ENCODE assay signal across 1 cellular context in genomic region chr17:40499551-40500189, GRCh38.
TF ChIP-seq lines count a peak whose summit lies in the region.

No MANE protein-coding gene starts in this region.

TF ChIP-seq in HepG2, 621 proteins besides CTCF, POLR2A, EP300 and RAD21 (continued from another document and continues in another):
- no peak for TF ChIP-seq ZNF275 (CRISPR knock-in tag; IDR thresholded peaks at IDR 0.05; ENCODE audit: borderline replicate concordance)
- no peak for TF ChIP-seq ZNF724P (CRISPR knock-in tag; IDR thresholded peaks at IDR 0.05; ENCODE audit: borderline replicate concordance)
- TF ChIP-seq ATM (IDR thresholded peaks at IDR 0.05; ENCODE audit: borderline replicate concordance): no peak
- TF ChIP-seq ATF7-NPFF (CRISPR knock-in tag; IDR thresholded peaks at IDR 0.05; ENCODE audit: low read depth): no peak
- TF ChIP-seq PLRG1 (conservative IDR thresholded peaks at IDR 0.05): no peak
- TF ChIP-seq HNF1A (IDR thresholded peaks at IDR 0.05; ENCODE audit: low read depth): no peak
- no peak for TF ChIP-seq HNF1A (CRISPR knock-in tag; IDR thresholded peaks at IDR 0.05; ENCODE audit: borderline replicate concordance)
- no peak for TF ChIP-seq KAT2B (IDR thresholded peaks at IDR 0.05; ENCODE audit: borderline replicate concordance, low read depth, low read length)
- TF ChIP-seq ZNF841 (CRISPR knock-in tag; IDR thresholded peaks at IDR 0.05; ENCODE audit: borderline replicate concordance): no peak
- TF ChIP-seq SIX4 (CRISPR knock-in tag; IDR thresholded peaks at IDR 0.05): no peak
- TF ChIP-seq SMAD9 (CRISPR knock-in tag; IDR thresholded peaks at IDR 0.05): peak; percentile 78; the same call in 1 of the 2 replicates
- TF ChIP-seq GPBP1L1 (CRISPR knock-in tag; IDR thresholded peaks at IDR 0.05): no peak
- TF ChIP-seq STAG1 (CRISPR knock-in tag; IDR thresholded peaks at IDR 0.05): 0 out of 2 replicates have a peak, but pooled peaks have one; percentile 1
- TF ChIP-seq SAP130 (CRISPR knock-in tag; IDR thresholded peaks at IDR 0.05; ENCODE audit: low read depth): peak; percentile 67
- no peak for TF ChIP-seq U2AF1 (optimal IDR thresholded peaks at IDR 0.05; ENCODE audit: low read depth, low read length)
- no peak for TF ChIP-seq ZNF207 (IDR thresholded peaks at IDR 0.05; ENCODE audit: borderline replicate concordance)
- no peak for TF ChIP-seq ZNF503 (CRISPR knock-in tag; IDR thresholded peaks at IDR 0.05)
- TF ChIP-seq ZNF34 (CRISPR knock-in tag; IDR thresholded peaks at IDR 0.05; ENCODE audit: borderline replicate concordance): no peak
- no peak for TF ChIP-seq ZNF879 (CRISPR knock-in tag; IDR thresholded peaks at IDR 0.05)
- TF ChIP-seq ZBTB20 (CRISPR knock-in tag; IDR thresholded peaks at IDR 0.05; ENCODE audit: borderline replicate concordance, low read depth): 0 out of 2 replicates have a peak, but pooled peaks have one; percentile 20
- no peak; the same call in 1 of the 2 replicates for TF ChIP-seq MEIS2 (CRISPR knock-in tag; IDR thresholded peaks at IDR 0.05)
- TF ChIP-seq HOXA5 (CRISPR knock-in tag; IDR thresholded peaks at IDR 0.05): no peak
- no peak for TF ChIP-seq IRF2 (CRISPR knock-in tag; IDR thresholded peaks at IDR 0.05)
- TF ChIP-seq GTF3A (CRISPR knock-in tag; conservative IDR thresholded peaks at IDR 0.05): no peak
- TF ChIP-seq DPF2 (CRISPR knock-in tag; IDR thresholded peaks at IDR 0.05; ENCODE audit: borderline replicate concordance, low read depth): no peak
- no peak for TF ChIP-seq ZNF883 (CRISPR knock-in tag; IDR thresholded peaks at IDR 0.05; ENCODE audit: not compliant biosample characterization)
- 0 out of 2 replicates have a peak, but pooled peaks have one; percentile 57 for TF ChIP-seq ZNF784 (CRISPR knock-in tag; IDR thresholded peaks at IDR 0.05; ENCODE audit: borderline replicate concordance)
- no peak for TF ChIP-seq NONO (IDR thresholded peaks at IDR 0.05)
- no peak for TF ChIP-seq NONO (CRISPR knock-in tag; conservative IDR thresholded peaks at IDR 0.05)
- peak; percentile 32; the same call in 1 of the 2 replicates for TF ChIP-seq ZNF33B (CRISPR knock-in tag; IDR thresholded peaks at IDR 0.05)
- TF ChIP-seq ZNF543 (CRISPR knock-in tag; IDR thresholded peaks at IDR 0.05): no peak
- no peak for TF ChIP-seq RORA (CRISPR knock-in tag; IDR thresholded peaks at IDR 0.05)
- TF ChIP-seq ZNF619 (CRISPR knock-in tag; IDR thresholded peaks at IDR 0.05): no peak
- 0 out of 2 replicates have a peak, but pooled peaks have one; percentile 3 for TF ChIP-seq ZNF280B (CRISPR knock-in tag; IDR thresholded peaks at IDR 0.05; ENCODE audit: borderline replicate concordance)
- TF ChIP-seq KLF16 (CRISPR knock-in tag; IDR thresholded peaks at IDR 0.05): no peak
- no peak for TF ChIP-seq FOXJ3 (CRISPR knock-in tag; IDR thresholded peaks at IDR 0.05; ENCODE audit: borderline replicate concordance)
- no peak for TF ChIP-seq TGIF2 (CRISPR knock-in tag; IDR thresholded peaks at IDR 0.05)
- no peak for TF ChIP-seq ZBTB21 (CRISPR knock-in tag; IDR thresholded peaks at IDR 0.05)
- no peak for TF ChIP-seq ZSCAN30 (CRISPR knock-in tag; IDR thresholded peaks at IDR 0.05)
- no peak for TF ChIP-seq ZNF775 (CRISPR knock-in tag; IDR thresholded peaks at IDR 0.05; ENCODE audit: borderline replicate concordance)
- no peak for TF ChIP-seq ZNF839 (CRISPR knock-in tag; IDR thresholded peaks at IDR 0.05; ENCODE audit: borderline replicate concordance)
- TF ChIP-seq ZNF609 (CRISPR knock-in tag; IDR thresholded peaks at IDR 0.05; ENCODE audit: borderline replicate concordance): no peak
- TF ChIP-seq RARG (CRISPR knock-in tag; IDR thresholded peaks at IDR 0.05; ENCODE audit: low read depth): no peak
- no peak for TF ChIP-seq FOXM1 (CRISPR knock-in tag; IDR thresholded peaks at IDR 0.05)
- no peak for TF ChIP-seq ETS1 (CRISPR knock-in tag; IDR thresholded peaks at IDR 0.05)
- TF ChIP-seq SP4 (CRISPR knock-in tag; IDR thresholded peaks at IDR 0.05): no peak
- TF ChIP-seq ZSCAN20 (CRISPR knock-in tag; IDR thresholded peaks at IDR 0.05; ENCODE audit: borderline replicate concordance): no peak
